ENCODE assay signal across 1 cellular context in genomic region chr1:151976015-151976343, GRCh38.
A peak's percentile ranks its signal among the peaks of the same experiment; 100 is the strongest.
TF ChIP-seq lines count a peak whose summit lies in the region.

No MANE protein-coding gene starts in this region.

TF ChIP-seq in HepG2, 621 proteins besides CTCF, POLR2A, EP300 and RAD21 (continued from another document):
- TF ChIP-seq ZNF629 (CRISPR knock-in tag; conservative IDR thresholded peaks at IDR 0.05), result peak; percentile 61
- TF ChIP-seq ZFP82 (CRISPR knock-in tag; IDR thresholded peaks at IDR 0.05; ENCODE audit: borderline replicate concordance), result no peak
- TF ChIP-seq CHD4 (IDR thresholded peaks at IDR 0.05; ENCODE audit: borderline replicate concordance, low read length), result peak; percentile 64; the same call in 1 of the 2 replicates
